In the genomic region with DNA sequence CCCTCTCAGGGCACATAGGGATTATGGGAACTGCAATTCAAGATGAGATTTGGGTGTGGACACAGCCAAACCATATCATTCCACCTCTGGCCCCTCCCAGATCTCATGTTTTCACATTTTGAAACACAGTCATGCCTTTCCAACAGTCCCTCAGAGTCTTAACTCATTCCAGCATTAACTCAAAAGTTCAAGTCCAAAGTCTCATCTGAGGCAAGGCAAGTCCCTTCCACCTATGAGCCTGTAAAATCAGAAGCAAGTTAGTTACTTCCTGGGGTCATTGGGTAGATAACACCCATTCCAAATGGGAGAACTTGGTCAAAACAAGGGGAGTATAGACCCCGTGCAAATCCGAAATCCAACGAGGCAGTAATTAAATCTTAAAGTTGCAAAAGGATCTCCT, we compare ENCODE assay signal across 1 cellular context.
TF ChIP-seq lines count a peak whose summit lies in the region.

No MANE protein-coding gene starts in this region.

TF ChIP-seq in HepG2, 621 proteins besides CTCF, POLR2A, EP300 and RAD21:
- TF ChIP-seq SAP130 (CRISPR knock-in tag; IDR thresholded peaks at IDR 0.05; ENCODE audit: low read depth) (0 out of 2 replicates have a peak, but pooled peaks have one; percentile 13), SP4 (CRISPR knock-in tag; IDR thresholded peaks at IDR 0.05) (0 out of 2 replicates have a peak, but pooled peaks have one; percentile 20), RBFOX2 (IDR thresholded peaks at IDR 0.05; ENCODE audit: low read depth, low read length) (peak; percentile 55), ZMYM4 (CRISPR knock-in tag; IDR thresholded peaks at IDR 0.05) (peak; percentile 11; the same call in 1 of the 2 replicates), POLR2AphosphoS5 (IDR thresholded peaks at IDR 0.05; ENCODE audit: low read depth, low read length) (peak; percentile 28; the same call in 1 of the 2 replicates), HNF4A (CRISPR knock-in tag; IDR thresholded peaks at IDR 0.05) (peak; percentile 39; the same call in 1 of the 2 replicates)
- TF ChIP-seq, protein P1, sequence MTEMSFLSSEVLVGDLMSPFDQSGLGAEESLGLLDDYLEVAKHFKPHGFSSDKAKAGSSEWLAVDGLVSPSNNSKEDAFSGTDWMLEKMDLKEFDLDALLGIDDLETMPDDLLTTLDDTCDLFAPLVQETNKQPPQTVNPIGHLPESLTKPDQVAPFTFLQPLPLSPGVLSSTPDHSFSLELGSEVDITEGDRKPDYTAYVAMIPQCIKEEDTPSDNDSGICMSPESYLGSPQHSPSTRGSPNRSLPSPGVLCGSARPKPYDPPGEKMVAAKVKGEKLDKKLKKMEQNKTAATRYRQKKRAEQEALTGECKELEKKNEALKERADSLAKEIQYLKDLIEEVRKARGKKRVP (CRISPR knock-in tag; IDR thresholded peaks at IDR 0.05): 0 out of 4 replicates have a peak, but pooled peaks of 1 of the 2 experiments have one; percentile 9
